In the genomic region with DNA sequence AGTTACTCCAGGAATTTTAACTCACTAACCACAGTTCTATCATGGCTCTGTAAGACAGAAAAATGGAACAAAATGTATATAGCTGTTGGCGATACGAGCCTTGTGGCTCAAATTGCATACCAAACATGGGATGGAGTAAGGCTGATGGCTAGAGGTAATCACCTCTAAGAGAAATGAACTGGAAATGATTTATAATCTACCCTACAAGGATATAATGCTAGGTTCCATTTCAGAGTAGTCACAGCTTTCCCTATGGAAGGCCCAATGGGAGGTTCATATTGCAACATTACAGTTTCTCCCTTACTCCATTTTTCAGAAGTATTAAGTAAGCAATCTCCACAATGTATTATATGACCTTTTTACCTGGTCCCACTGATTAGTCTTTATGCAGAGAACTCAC, we compare ENCODE assay signal across 14 cellular contexts.
"Had no signal": no experiment of that assay in that cellular context is flagged by ENCODE, and none has a peak within 500 bp of the region (broad histone marks: within the 10 kb centered on the region; RNA-seq: fewer than 3 reads in every experiment).

No MANE protein-coding gene starts in this region.

- DNase-seq: activated CD4-positive, alpha-beta T cell treated with anti-CD3 and anti-CD28 coated beads for 48 hours; activated naive CD4-positive, alpha-beta T cell treated with anti-CD3 and anti-CD28 coated beads, Interleukin-2, amount 50 U/mL, for 16 hours; amygdala; esophagus squamous epithelium; heart right ventricle; islet precursor cell; left lung; mucosa of descending colon; naive thymus-derived CD8-positive, alpha-beta T cell; nucleus accumbens; transverse colon had no signal

- H3K27ac ChIP-seq: esophagus squamous epithelium, heart right ventricle, left lung, right atrium auricular region, transverse colon had no signal

- H3K27ac Mint-ChIP-seq: T-helper 1 cell treated with Interleukin-12 subunit alpha and Interleukin-12 subunit beta and Interleukin-4 antibody, amounts not matched to agents 30 μg/mL and 1 μg/mL, for 36 hours had no signal

- H3K9me3 Mint-ChIP-seq: stimulated activated effector memory CD8-positive, alpha-beta T cell treated with anti-CD3 and anti-CD28 coated beads, Interleukin-12 subunit alpha, Interleukin-12 subunit beta, amount 100 ng/mL, for 72 hours; T-helper 1 cell treated with Interleukin-12 subunit alpha and Interleukin-12 subunit beta and Interleukin-4 antibody, amounts not matched to agents 30 μg/mL and 1 μg/mL, for 36 hours had no signal

- ATAC-seq: heart right ventricle; left lung; mucosa of descending colon; naive thymus-derived CD8-positive, alpha-beta T cell; stimulated activated effector memory CD8-positive, alpha-beta T cell treated with anti-CD3 and anti-CD28 coated beads, Interleukin-12 subunit alpha, Interleukin-12 subunit beta, amount 100 ng/mL, for 72 hours had no signal

- H3K9me3 ChIP-seq: esophagus squamous epithelium, heart right ventricle, left lung, mucosa of descending colon, right atrium auricular region, transverse colon had no signal

- H3K27me3 ChIP-seq: esophagus squamous epithelium, heart right ventricle, left lung, right atrium auricular region, transverse colon had no signal

- H3K4me3 ChIP-seq: esophagus squamous epithelium, heart right ventricle, left lung, mucosa of descending colon, right atrium auricular region, transverse colon had no signal

- H3K4me1 ChIP-seq: esophagus squamous epithelium, left lung, right atrium auricular region, transverse colon had no signal

- H3K4me3 Mint-ChIP-seq: naive thymus-derived CD8-positive, alpha-beta T cell; stimulated activated effector memory CD8-positive, alpha-beta T cell treated with anti-CD3 and anti-CD28 coated beads, Interleukin-12 subunit alpha, Interleukin-12 subunit beta, amount 100 ng/mL, for 72 hours; T-helper 1 cell treated with Interleukin-12 subunit alpha and Interleukin-12 subunit beta and Interleukin-4 antibody, amounts not matched to agents 30 μg/mL and 1 μg/mL, for 36 hours had no signal

- H3K27me3 Mint-ChIP-seq: naive thymus-derived CD8-positive, alpha-beta T cell had no signal
